In the genomic region with DNA sequence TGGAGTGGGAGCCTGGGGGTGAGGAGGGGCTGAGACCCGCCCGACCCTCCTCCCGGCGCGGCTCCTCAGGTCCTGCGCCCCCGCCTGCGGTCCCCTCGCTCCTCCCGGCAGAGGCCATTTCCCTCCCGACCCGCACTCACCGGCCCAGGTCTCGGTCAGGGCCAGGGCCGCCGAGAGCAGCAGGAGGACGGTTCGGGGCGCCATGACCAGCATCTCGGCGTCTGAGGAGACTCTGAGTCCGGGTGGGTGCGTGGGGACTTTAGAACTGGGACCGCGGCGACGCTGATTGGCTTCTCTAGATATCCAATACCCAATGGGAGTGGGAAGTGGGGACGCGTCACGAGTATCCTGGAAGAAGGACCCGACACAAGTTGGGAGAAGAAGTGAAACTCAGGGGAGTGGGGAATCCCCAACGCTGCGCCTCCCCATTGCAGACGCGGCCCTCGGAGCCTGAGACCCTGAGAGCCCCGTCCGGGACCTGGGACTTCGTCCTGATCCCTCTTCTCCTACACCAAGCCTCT, we compare ENCODE assay signal across 8 cellular contexts. TPM values are rescaled to one million over a fixed set of nuclear protein-coding genes. Genes with fewer than 3 reads are reported as not detected.
DNase-seq lines count a peak whose midpoint lies in the region; ATAC-seq, FAIRE-seq and TF ChIP-seq lines count a peak whose summit lies in the region.

A gene (minus strand): TSS at position 234 of the 521 bp plus-strand sequence. CDS start 21 bp downstream, at position 213.

- H3K27ac ChIP-seq in SK-N-SH (ENCODE audit: low read depth in 2 of 2, low read length in 1 of 2) (no peak within 1 kb of the TSS), temporal lobe (ENCODE audit: low read depth, low read length) (no peak within 1 kb of the TSS)

- peak within 1 kb of the TSS; percentile 100 for H3K27ac Mint-ChIP-seq in activated naive CD8-positive, alpha-beta T cell
- H3K27ac Mint-ChIP-seq in glutamatergic neuron (ENCODE audit: unreplicated experiment): no peak within 1 kb of the TSS

- no peaks in the 10 kb centered on the region for H4K20me1 ChIP-seq in SK-N-SH (ENCODE audit: insufficient read depth)

- no peak within 1 kb of the TSS for H3K9ac ChIP-seq in SK-N-SH

- POLR2A ChIA-PET in SK-N-SH (lab: Yijun Ruan, JAX): no interaction called here

- under 1% methylated on average over 17 of the region's 39 CpGs for WGBS in SK-N-SH (ENCODE audit: low lambda C conversion rate)

- ATAC-seq in GM21390 (IDR thresholded peaks at IDR 0.05; ENCODE audit: unreplicated experiment): peak; percentile 69

- TF ChIP-seq RAD21 in SK-N-SH (IDR thresholded peaks at IDR 0.05; ENCODE audit: low read length): no peak

- H3K4me1 ChIP-seq in SK-N-SH (ENCODE audit: control insufficient read depth in 1 of 2, insufficient read depth in 2 of 2, low read depth in 1 of 2, low read length in 1 of 2): no peaks in the 10 kb centered on the region; a peak in 1 of 4 replicates

- no peaks in the 10 kb centered on the region for H3K9me3 Mint-ChIP-seq in activated naive CD8-positive, alpha-beta T cell (ENCODE audit: low read depth)
- peaks cover 2% of the 10 kb centered on the region for H3K9me3 Mint-ChIP-seq in glutamatergic neuron (ENCODE audit: unreplicated experiment)

- FAIRE-seq in HTR-8/SVneo (lab: Jason Lieb, UNC): no peak

- H3K4me2 ChIP-seq in SK-N-SH: peak within 1 kb of the TSS; percentile 62; the same call in 1 of the 2 replicates

- no peaks in the 10 kb centered on the region for H3K79me2 ChIP-seq in SK-N-SH (ENCODE audit: insufficient read depth)

- no peaks in the 10 kb centered on the region for H3F3A ChIP-seq in SK-N-SH (replicated peaks; ENCODE audit: insufficient read depth)

- no peaks in the 10 kb centered on the region; the same call in 1 of the 2 replicates for H3K27me3 ChIP-seq in SK-N-SH (ENCODE audit: insufficient read depth)

- TF ChIP-seq CTCF in SK-N-SH (IDR thresholded peaks at IDR 0.05) (no peak), glutamatergic neuron (IDR thresholded peaks at IDR 0.05; ENCODE audit: partially characterized antibody, unreplicated experiment) (no peak)

- H3K4me3 ChIP-seq in SK-N-SH (ENCODE audit: low read depth in 2 of 2, low read length in 1 of 2): peak within 1 kb of the TSS in 1 of 2 experiments; percentile 49; a peak in 2 of 4 replicates

- CTCF ChIA-PET in SK-N-SH (lab: Yijun Ruan, JAX): interaction anchor here (1.0 kb wide), 1 partner anchor 10 kb away, joined by 6 read pairs; no protein-coding TSS in a partner anchor

- no peaks in the 10 kb centered on the region for H3K9me2 ChIP-seq in SK-N-SH

- H3K36me3 Mint-ChIP-seq in activated naive CD8-positive, alpha-beta T cell: peaks cover 24% of the 10 kb centered on the region
- peaks cover 10% of the 10 kb centered on the region for H3K36me3 Mint-ChIP-seq in glutamatergic neuron (ENCODE audit: unreplicated experiment)

- no peak for TF ChIP-seq EP300 in SK-N-SH (IDR thresholded peaks at IDR 0.05; ENCODE audit: borderline replicate concordance in 1 of 2, low read depth in 1 of 2, low read length in 1 of 2)

- H2AFZ ChIP-seq in SK-N-SH (ENCODE audit: low read depth): no peak within 1 kb of the TSS

- H3K36me3 ChIP-seq in SK-N-SH (replicated peaks in 1 of 2; ENCODE audit: control insufficient read depth in 1 of 2, insufficient read depth in 2 of 2, low read length in 1 of 2): no peaks in the 10 kb centered on the region

- DNase-seq in DMS 273 treated with DMSO at 0.1 percent for 48 hours (lab: John Stamatoyannopoulos, UW): peak; percentile 22
- DNase-seq in HTR-8/SVneo (ENCODE audit: insufficient read length, low spot score): peak; percentile 87
- DNase-seq in SK-N-SH: peak; percentile 62
- DNase-seq in glutamatergic neuron: peak; percentile 43
- DNase-seq in occipital lobe (lab: John Stamatoyannopoulos, UW): peak; percentile 64

- H3K27me3 Mint-ChIP-seq in activated naive CD8-positive, alpha-beta T cell: no peaks in the 10 kb centered on the region
- H3K27me3 Mint-ChIP-seq in glutamatergic neuron (ENCODE audit: unreplicated experiment): peaks cover 12% of the 10 kb centered on the region

- peaks cover 56% of the 10 kb centered on the region for H3K4me1 Mint-ChIP-seq in activated naive CD8-positive, alpha-beta T cell (ENCODE audit: low read depth)
- H3K4me1 Mint-ChIP-seq in glutamatergic neuron (ENCODE audit: low read depth, unreplicated experiment): no peaks in the 10 kb centered on the region

- peak within 1 kb of the TSS; percentile 97 for H3K4me3 Mint-ChIP-seq in activated naive CD8-positive, alpha-beta T cell
- peak within 1 kb of the TSS; percentile 85 for H3K4me3 Mint-ChIP-seq in glutamatergic neuron (ENCODE audit: unreplicated experiment)

- H3K9me3 ChIP-seq in SK-N-SH: no peaks in the 10 kb centered on the region

TF ChIP-seq in SK-N-SH, 30 proteins besides CTCF, POLR2A, EP300 and RAD21:
- TF ChIP-seq GATA2 (CRISPR knock-in tag; IDR thresholded peaks at IDR 0.05): no peak
- TF ChIP-seq, protein P1, sequence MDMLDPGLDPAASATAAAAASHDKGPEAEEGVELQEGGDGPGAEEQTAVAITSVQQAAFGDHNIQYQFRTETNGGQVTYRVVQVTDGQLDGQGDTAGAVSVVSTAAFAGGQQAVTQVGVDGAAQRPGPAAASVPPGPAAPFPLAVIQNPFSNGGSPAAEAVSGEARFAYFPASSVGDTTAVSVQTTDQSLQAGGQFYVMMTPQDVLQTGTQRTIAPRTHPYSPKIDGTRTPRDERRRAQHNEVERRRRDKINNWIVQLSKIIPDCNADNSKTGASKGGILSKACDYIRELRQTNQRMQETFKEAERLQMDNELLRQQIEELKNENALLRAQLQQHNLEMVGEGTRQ (IDR thresholded peaks at IDR 0.05; ENCODE audit: borderline replicate concordance, low read depth, low read length): no peak
- no peak for TF ChIP-seq RXRA (IDR thresholded peaks at IDR 0.05; ENCODE audit: borderline replicate concordance, low read depth)
- peak; percentile 95 for TF ChIP-seq RFX5 (IDR thresholded peaks at IDR 0.05; ENCODE audit: low read length)

RNA-seq across cellular contexts. Expression of the gene that starts here (rescaled TPM):
- polyA plus RNA-seq in SK-N-SH (2012; rRNA removed): 18.7 and 18.9 TPM in 2 replicates
- 8.7 and 12.4 TPM in 2 replicates for polyA plus RNA-seq in SK-N-SH (2012; cell fraction: cytosol; rRNA removed)
- 20.5 and 24.9 TPM in 2 replicates for polyA plus RNA-seq in SK-N-SH (2012; cell fraction: nucleus; rRNA removed)
- total RNA-seq in glutamatergic neuron (ENCODE audit: unreplicated experiment) (11.4 TPM), occipital lobe (34.3 TPM), temporal lobe (15.2 TPM)

Comparison
In these comparisons a context has a peak if more than half of its experiments do, and no peak if none do; other contexts are left out.
1. DNase-seq: peak in every context shown above with its lines; median percentile 87 in HTR-8/SVneo; 64 in occipital lobe; 62 in SK-N-SH; 43 in glutamatergic neuron; 22 in DMS 273 treated with DMSO at 0.1 percent for 48 hours.